Comparison of ENCODE assay signal across 15 cellular contexts in genomic region chr7:87213252-87213651, GRCh38. TPM values are rescaled to one million over a fixed set of nuclear protein-coding genes. Genes with fewer than 3 reads are reported as not detected.
DNase-seq lines count a peak whose midpoint lies in the region; ATAC-seq and TF ChIP-seq lines count a peak whose summit lies in the region.
"Had no signal": no experiment of that assay in that cellular context is flagged by ENCODE, and none has a peak within 500 bp of the region (broad histone marks: within the 10 kb centered on the region; RNA-seq: fewer than 3 reads in every experiment).

No MANE protein-coding gene starts in this region.

- H3K27me3 ChIP-seq in CD4-positive, alpha-beta T cell (ENCODE audit: control insufficient read depth, insufficient read depth, low read length), result no peaks in the 10 kb centered on the region
- H3K27me3 ChIP-seq in right cardiac atrium (ENCODE audit: control insufficient read depth, insufficient read depth) (no peaks in the 10 kb centered on the region), trophoblast cell (ENCODE audit: insufficient read depth, low read length) (no peaks in the 10 kb centered on the region)
- H3K27me3 ChIP-seq: neural progenitor cell had no signal

- no peak overlapping the region for H2BK12ac ChIP-seq in trophoblast cell (ENCODE audit: low read length)

- H4K8ac ChIP-seq in trophoblast cell (ENCODE audit: low read depth, low read length), result no peak overlapping the region

- H3K36me3 ChIP-seq in trophoblast cell (ENCODE audit: control insufficient read depth in 1 of 2, insufficient read depth in 2 of 2, low read length in 2 of 2), result peaks cover 0 to 6% of the 10 kb centered on the region in 2 experiments
- H3K36me3 ChIP-seq: neural progenitor cell had no signal

- H3K23ac ChIP-seq in trophoblast cell (ENCODE audit: low read length), result no peak overlapping the region

- H3K4me3 Mint-ChIP-seq in CD4-positive, alpha-beta T cell, result peak overlapping the region; percentile 90
- peak overlapping the region; percentile 45 for H3K4me3 Mint-ChIP-seq in activated CD8-positive, alpha-beta T cell treated with anti-CD3 and anti-CD28 coated beads, Interleukin-2, amount 10 ng/mL, durations not matched to agents 7 days and 5 days
- peak overlapping the region; percentile 87 to 97 (median 92) for H3K4me3 Mint-ChIP-seq in naive B cell
- H3K4me3 Mint-ChIP-seq: neural progenitor cell had no signal

- peaks cover 8% of the 10 kb centered on the region for H3K4me1 ChIP-seq in right cardiac atrium (ENCODE audit: control insufficient read depth, insufficient read depth, low read length)
- H3K4me1 ChIP-seq in trophoblast cell (ENCODE audit: control insufficient read depth in 1 of 2, insufficient read depth in 2 of 2, low read length in 2 of 2), result no peaks in the 10 kb centered on the region
- H3K4me1 ChIP-seq: neural progenitor cell had no signal

- H3K4ac ChIP-seq in trophoblast cell (ENCODE audit: low read depth, low read length), result no peak overlapping the region

- H4K91ac ChIP-seq in trophoblast cell (ENCODE audit: low read depth, low read length), result no peak overlapping the region

- peak overlapping the region; percentile 22 for H3K27ac ChIP-seq in CD4-positive, alpha-beta T cell (ENCODE audit: low read depth, low read length)
- no peak overlapping the region for H3K27ac ChIP-seq in right cardiac atrium (ENCODE audit: low read length)
- H3K27ac ChIP-seq in trophoblast cell (ENCODE audit: low read depth, low read length), result no peak overlapping the region
- H3K27ac ChIP-seq: neural progenitor cell had no signal

- H3K18ac ChIP-seq in trophoblast cell (ENCODE audit: low read length), result no peak overlapping the region

- no peak overlapping the region for H4K12ac ChIP-seq in trophoblast cell (ENCODE audit: low read depth, low read length)

- H3K79me2 ChIP-seq in trophoblast cell (ENCODE audit: control insufficient read depth, insufficient read depth, low read length, poor library complexity), result no peaks in the 10 kb centered on the region

- H3K4me3 ChIP-seq in GM08714 (ENCODE audit: low read length) (peak overlapping the region; percentile 31; the same call in 1 of the 2 replicates), right cardiac atrium (ENCODE audit: low read length) (no peak overlapping the region), trophoblast cell (ENCODE audit: low read depth, low read length) (no peak overlapping the region)
- H3K4me3 ChIP-seq: lung, neural progenitor cell had no signal

- WGBS in right cardiac atrium, result 70% methylated on average over 1 of the region's 1 CpG
- WGBS in trophoblast cell (ENCODE audit: extremely low coverage, insufficient coverage, insufficient read length), result no CpG with 5 or more reads among the region's 1 CpG

- H2AFZ ChIP-seq in trophoblast cell (ENCODE audit: insufficient read depth, low read length, poor library complexity), result no peak overlapping the region
- H2AFZ ChIP-seq: neural progenitor cell had no signal

- peak overlapping the region; percentile 81 for H3K27ac Mint-ChIP-seq in CD4-positive, alpha-beta T cell
- H3K27ac Mint-ChIP-seq in activated CD8-positive, alpha-beta T cell treated with anti-CD3 and anti-CD28 coated beads, Interleukin-2, amount 10 ng/mL, durations not matched to agents 7 days and 5 days, result peak overlapping the region; percentile 94
- peak overlapping the region; percentile 92 to 98 (median 96) for H3K27ac Mint-ChIP-seq in naive B cell
- H3K27ac Mint-ChIP-seq: neural progenitor cell had no signal

- no peak overlapping the region for H2BK120ac ChIP-seq in trophoblast cell (ENCODE audit: insufficient read depth, low read length, poor library complexity)

- H3K9me3 ChIP-seq in CD4-positive, alpha-beta T cell (ENCODE audit: control insufficient read depth, low read length), result no peaks in the 10 kb centered on the region
- no peaks in the 10 kb centered on the region for H3K9me3 ChIP-seq in right cardiac atrium (ENCODE audit: control insufficient read depth, low read length)
- no peaks in the 10 kb centered on the region for H3K9me3 ChIP-seq in trophoblast cell (ENCODE audit: insufficient read depth, low read depth, low read length)
- H3K9me3 ChIP-seq: SK-N-SH had no signal

- ATAC-seq in CD4-positive, alpha-beta T cell (ENCODE audit: poor library complexity), result no peak
- no peak for ATAC-seq in activated CD8-positive, alpha-beta T cell treated with anti-CD3 and anti-CD28 coated beads, Interleukin-2, amount 10 ng/mL, durations not matched to agents 7 days and 5 days
- ATAC-seq in naive B cell (ENCODE audit: low read depth in 2 of 2), result no peak
- ATAC-seq in right cardiac atrium, result no peak
- ATAC-seq in HG03097 (IDR thresholded peaks at IDR 0.05; ENCODE audit: low FRiP score, unreplicated experiment), result no peak

- no peak overlapping the region for H2AK5ac ChIP-seq in trophoblast cell (ENCODE audit: low read length)

- intact Hi-C loops in CD4-positive, alpha-beta T cell (cut with DNase I, micrococcal nuclease), result loop anchor here in 1 of 2 experiments (10.0 kb wide), 1 partner anchor 662 kb away; the partner anchor contains the start of genes DBF4 and SLC25A40
- intact Hi-C loops in right cardiac atrium (cut with DNase I), result loop anchor here in 2 of 4 donors (10.0 kb wide), 1 partner anchor 48 kb away; no protein-coding TSS in a partner anchor

- H3K4me1 Mint-ChIP-seq in CD4-positive, alpha-beta T cell (ENCODE audit: low read depth), result peaks cover 92% of the 10 kb centered on the region
- peaks cover 75% of the 10 kb centered on the region for H3K4me1 Mint-ChIP-seq in activated CD8-positive, alpha-beta T cell treated with anti-CD3 and anti-CD28 coated beads, Interleukin-2, amount 10 ng/mL, durations not matched to agents 7 days and 5 days (ENCODE audit: low read depth)
- peaks cover 66 to 98% (median 74%) of the 10 kb centered on the region in 3 donors for H3K4me1 Mint-ChIP-seq in naive B cell

- no peak for DNase-seq in CD4-positive, alpha-beta T cell
- no peak for DNase-seq in activated CD8-positive, alpha-beta T cell treated with anti-CD3 and anti-CD28 coated beads, Interleukin-2, amount 10 ng/mL, durations not matched to agents 7 days and 5 days
- no peak for DNase-seq in naive B cell
- DNase-seq in right cardiac atrium, result no peak
- no peak for DNase-seq in trophoblast cell
- DNase-seq: activated CD8-positive, alpha-beta memory T cell treated with anti-CD3 and anti-CD28 coated beads, Interleukin-2, amount 50 U/mL, for 4 hours; anterior cingulate cortex; GOT3; NCI-H187; SK-N-SH; stimulated activated CD4-positive, alpha-beta T cell treated with anti-CD3 and anti-CD28 coated beads, Interleukin-15, amount 100 ng/mL, for 24 hours had no signal

- H3K9ac ChIP-seq in trophoblast cell (ENCODE audit: low read length), result no peak overlapping the region
- H3K9ac ChIP-seq: neural progenitor cell, SK-N-SH had no signal

- no peak overlapping the region for H2BK5ac ChIP-seq in trophoblast cell (ENCODE audit: low read depth, low read length, poor library complexity)

- H3K27me3 Mint-ChIP-seq in CD4-positive, alpha-beta T cell, result no peaks in the 10 kb centered on the region
- no peaks in the 10 kb centered on the region for H3K27me3 Mint-ChIP-seq in activated CD8-positive, alpha-beta T cell treated with anti-CD3 and anti-CD28 coated beads, Interleukin-2, amount 10 ng/mL, durations not matched to agents 7 days and 5 days (ENCODE audit: low read depth)
- no peaks in the 10 kb centered on the region for H3K27me3 Mint-ChIP-seq in naive B cell

- POLR2A ChIA-PET in CD4-positive, alpha-beta T cell (lab: Charles Lee), result interaction anchor here (1.0 to 13.2 kb wide), 13 partner anchors 10 to 132 kb away, joined by 3 to 357 read pairs (median 5); partner anchors contain the start of genes CROT and DMTF1
- POLR2A ChIA-PET in activated CD8-positive, alpha-beta T cell treated with anti-CD3 and anti-CD28 coated beads, Interleukin-2, amount 10 ng/mL, durations not matched to agents 7 days and 5 days (lab: Charles Lee), result interaction anchor here (1.3 to 4.7 kb wide), 5 partner anchors 8 to 60 kb away, joined by 3 to 36 read pairs (median 17); partner anchors contain the start of gene DMTF1

- H3K79me1 ChIP-seq in trophoblast cell (ENCODE audit: low read length), result no peaks in the 10 kb centered on the region

- CTCF ChIA-PET in CD4-positive, alpha-beta T cell (lab: Charles Lee), result interaction anchor here (0.9 to 1.2 kb wide), 2 partner anchors 17 to 61 kb away, joined by 3 read pairs; partner anchors contain the start of gene DMTF1
- CTCF ChIA-PET in activated CD8-positive, alpha-beta T cell treated with anti-CD3 and anti-CD28 coated beads, Interleukin-2, amount 10 ng/mL, durations not matched to agents 7 days and 5 days (lab: Charles Lee), result interaction anchor here (1.2 to 2.7 kb wide), 5 partner anchors 10 to 61 kb away, joined by 3 to 11 read pairs (median 5); partner anchors contain the start of gene DMTF1

- no peaks in the 10 kb centered on the region for H3K9me3 Mint-ChIP-seq in CD4-positive, alpha-beta T cell
- no peaks in the 10 kb centered on the region for H3K9me3 Mint-ChIP-seq in activated CD8-positive, alpha-beta T cell treated with anti-CD3 and anti-CD28 coated beads, Interleukin-2, amount 10 ng/mL, durations not matched to agents 7 days and 5 days (ENCODE audit: insufficient read depth)
- peaks cover 0 to under 1% (median 0%) of the 10 kb centered on the region in 7 donors for H3K9me3 Mint-ChIP-seq in naive B cell

- H3K36me3 Mint-ChIP-seq in CD4-positive, alpha-beta T cell (ENCODE audit: low read depth), result peaks cover 51% of the 10 kb centered on the region
- H3K36me3 Mint-ChIP-seq in activated CD8-positive, alpha-beta T cell treated with anti-CD3 and anti-CD28 coated beads, Interleukin-2, amount 10 ng/mL, durations not matched to agents 7 days and 5 days (ENCODE audit: low read depth), result peaks cover 64% of the 10 kb centered on the region
- H3K36me3 Mint-ChIP-seq in naive B cell, result peaks cover 11 to 20% of the 10 kb centered on the region in 2 donors

- no peak overlapping the region for H3K14ac ChIP-seq in trophoblast cell (ENCODE audit: low read length)

- TF ChIP-seq CTCF in CD4-positive, alpha-beta T cell (IDR thresholded peaks at IDR 0.05), result no peak

- H3K4me2 ChIP-seq in trophoblast cell (ENCODE audit: low read length), result no peak overlapping the region
- H3K4me2 ChIP-seq: neural progenitor cell, SK-N-SH had no signal

RNA-seq across cellular contexts. Expression of gene TMEM243, which starts 6.3 kb away (rescaled TPM):
- total RNA-seq in CD4-positive, alpha-beta T cell, result 100 to 1,000 TPM; 158 to 161 TPM
- total RNA-seq in activated CD8-positive, alpha-beta T cell treated with anti-CD3 and anti-CD28 coated beads, Interleukin-2, amount 10 ng/mL, durations not matched to agents 7 days and 5 days, result 10 to 100 TPM; 39.6 to 42.4 TPM
- polyA plus RNA-seq in naive B cell (ENCODE audit: low read depth in 6 of 6), result 100 to 1,000 TPM; 135 to 209 (median 173) TPM
- 10 to 100 TPM in 1 of 4 donors, 1 to 10 TPM in 3; 7.1 to 10.8 (median 8.7) TPM for total RNA-seq in right cardiac atrium
- 11.2 TPM for polyA plus RNA-seq in right cardiac atrium
- 31.0 and 31.1 TPM in 2 replicates for polyA plus RNA-seq in trophoblast cell (2013)
